ENCODE assay signal across 9 cellular contexts in the genomic region with DNA sequence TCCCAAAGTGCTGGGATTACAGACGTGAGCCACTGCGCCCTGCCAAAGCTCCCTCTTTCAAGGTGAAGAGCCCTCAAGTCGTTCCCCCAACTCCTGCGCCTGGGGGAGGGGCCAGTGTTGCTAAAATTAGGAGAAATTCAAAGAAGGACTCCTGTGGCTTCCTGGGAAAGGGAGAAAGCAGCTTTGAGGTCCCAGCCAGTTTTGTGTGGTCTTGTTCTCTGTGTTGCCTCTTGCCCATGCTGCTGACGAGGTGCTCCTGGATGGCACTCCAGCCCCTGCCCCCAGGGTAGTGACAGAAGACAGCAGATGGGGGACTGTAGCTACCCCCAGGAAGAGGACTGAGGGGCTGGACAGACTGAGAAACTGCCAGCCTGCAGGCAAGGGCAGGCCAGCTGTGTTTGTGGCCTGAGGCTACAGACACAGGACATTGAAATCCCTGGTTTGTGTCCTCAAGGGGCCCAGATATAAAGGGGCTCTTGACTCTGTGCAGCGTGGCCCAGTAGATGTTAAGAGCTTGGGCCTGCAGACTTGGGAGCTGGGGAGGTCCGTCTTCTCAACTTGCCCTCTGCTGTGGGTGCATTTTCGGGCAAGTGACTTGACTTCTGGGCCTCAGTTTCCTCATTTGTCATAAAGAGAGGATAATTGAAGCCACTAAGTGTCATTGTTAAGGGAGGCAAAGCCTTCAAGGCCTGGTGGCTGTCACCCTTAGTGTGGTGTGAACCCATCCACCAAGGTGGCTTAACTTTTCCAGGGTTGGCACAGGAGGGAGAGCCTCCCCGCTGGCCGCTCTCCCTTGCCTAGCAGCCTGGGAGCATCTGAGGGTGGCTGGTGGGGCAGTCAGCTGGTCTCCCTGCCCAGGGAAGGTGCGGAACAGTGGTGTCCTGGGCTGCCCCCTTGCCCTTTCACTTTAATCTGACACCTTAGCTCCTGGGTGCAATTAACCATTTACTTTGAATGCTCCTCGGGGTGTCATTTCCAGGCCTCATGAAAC. TPM values are rescaled to one million over a fixed set of nuclear protein-coding genes. Genes with fewer than 3 reads are reported as not detected.
A peak's percentile ranks its signal among the peaks of the same experiment; 100 is the strongest.
DNase-seq lines count a peak whose midpoint lies in the region; TF ChIP-seq lines count a peak whose summit lies in the region.
"Had no signal": no experiment of that assay in that cellular context is flagged by ENCODE, and none has a peak within 500 bp of the region (broad histone marks: within the 10 kb centered on the region; RNA-seq: fewer than 3 reads in every experiment).

No MANE protein-coding gene starts in this region.

- H3K9me3 ChIP-seq in DOHH2 (ENCODE audit: control insufficient read depth, insufficient read depth, low read length) (no peaks in the 10 kb centered on the region), Karpas-422 (ENCODE audit: low read length) (no peaks in the 10 kb centered on the region), breast epithelium (no peaks in the 10 kb centered on the region), neutrophil (no peaks in the 10 kb centered on the region), GM23248 (ENCODE audit: low read depth) (no peaks in the 10 kb centered on the region), HAP-1 (no peaks in the 10 kb centered on the region; the same call in 1 of the 2 replicates)
- H3K9me3 ChIP-seq: adrenal gland had no signal

- H3K9ac ChIP-seq in Karpas-422 (ENCODE audit: low read length) (no peak overlapping the region), GM23248 (no peak overlapping the region)

- H3K4me1 ChIP-seq in DOHH2 (ENCODE audit: control insufficient read depth, low read length) (peaks cover 74% of the 10 kb centered on the region), Karpas-422 (ENCODE audit: low read length) (peaks cover 50% of the 10 kb centered on the region), breast epithelium (peaks cover 47 to 50% of the 10 kb centered on the region in 2 donors), neutrophil (ENCODE audit: control insufficient read depth in 1 of 2, insufficient read depth in 1 of 2, low read depth in 1 of 2, low read length in 1 of 2) (peaks cover 80 to 83% of the 10 kb centered on the region in 2 experiments), GM23248 (ENCODE audit: insufficient read depth) (peaks cover 18% of the 10 kb centered on the region), HAP-1 (peaks cover 12% of the 10 kb centered on the region)

- intact Hi-C loops in breast epithelium (cut with DNase I; ENCODE audit: low total_unique reads), result no loop called here

- H3K9me2 ChIP-seq in DOHH2 (replicated peaks; ENCODE audit: control insufficient read depth, low read length) (no peaks in the 10 kb centered on the region), Karpas-422 (replicated peaks; ENCODE audit: insufficient read depth, low read length) (no peaks in the 10 kb centered on the region), GM23248 (ENCODE audit: insufficient read depth) (no peaks in the 10 kb centered on the region)

- H3K27me3 ChIP-seq in DOHH2 (ENCODE audit: control insufficient read depth, low read length) (no peaks in the 10 kb centered on the region), Karpas-422 (ENCODE audit: low read length) (no peaks in the 10 kb centered on the region), breast epithelium (no peaks in the 10 kb centered on the region), neutrophil (no peaks in the 10 kb centered on the region), GM23248 (replicated peaks; ENCODE audit: insufficient read depth) (no peaks in the 10 kb centered on the region), HAP-1 (ENCODE audit: low read depth) (no peaks in the 10 kb centered on the region)
- H3K27me3 ChIP-seq: adrenal gland had no signal

- WGBS in GM23248 (ENCODE audit: low coverage in 1 of 2, low lambda C conversion rate in 2 of 2, missing lambda C conversion rate in 2 of 2), 2 experiments, result 91 to 92% methylated on average over 12 of the region's 12 CpGs

- DNase-seq in Karpas-422 (peak; percentile 38), breast epithelium (ENCODE audit: low spot score in 2 of 2) (no peak), GM23248 (no peak), foreskin melanocyte (no peak), NCI-H2227 treated with DMSO at 0.1 percent for 48 hours (lab: John Stamatoyannopoulos, UW) (no peak), HAP-1 (ENCODE audit: low spot score in 2 of 2) (no peak)

- H3K36me3 ChIP-seq in DOHH2 (ENCODE audit: control insufficient read depth, low read length) (peaks cover 51% of the 10 kb centered on the region), Karpas-422 (ENCODE audit: insufficient read depth, low read length) (no peaks in the 10 kb centered on the region), breast epithelium (no peaks in the 10 kb centered on the region), neutrophil (peaks cover 36% of the 10 kb centered on the region), GM23248 (ENCODE audit: low read depth) (no peaks in the 10 kb centered on the region), HAP-1 (replicated peaks) (peaks cover 3% of the 10 kb centered on the region)

- H3F3A ChIP-seq in DOHH2 (ENCODE audit: control insufficient read depth, insufficient read depth), result peaks cover 25% of the 10 kb centered on the region
- peaks cover 3% of the 10 kb centered on the region for H3F3A ChIP-seq in GM23248 (ENCODE audit: insufficient read depth)

- no peaks in the 10 kb centered on the region for H4K20me1 ChIP-seq in DOHH2 (ENCODE audit: control insufficient read depth, insufficient read depth, low read depth, low read length)
- no peaks in the 10 kb centered on the region for H4K20me1 ChIP-seq in Karpas-422 (ENCODE audit: insufficient read depth, low read depth, low read length)
- H4K20me1 ChIP-seq in GM23248 (ENCODE audit: insufficient read depth), result no peaks in the 10 kb centered on the region

- in situ Hi-C loops in GM23248 (cut with MboI) (no loop called here), HAP-1 (cut with MboI; ENCODE audit: low sequenced_read_pairs) (no loop called here)

- TF ChIP-seq CTCF in DOHH2 (IDR thresholded peaks at IDR 0.05; ENCODE audit: low read depth, low read length, poor library complexity, severe bottlenecking) (no peak), breast epithelium (IDR thresholded peaks at IDR 0.05) (no peak), neutrophil (IDR thresholded peaks at IDR 0.05) (no peak)

- H3K27ac ChIP-seq in DOHH2 (ENCODE audit: low read depth, low read length) (peak overlapping the region; percentile 91), Karpas-422 (ENCODE audit: low read length) (no peak overlapping the region), breast epithelium (peak overlapping the region; percentile 84 to 97), neutrophil (peak overlapping the region; percentile 96), GM23248 (no peak overlapping the region; the same call in 1 of the 2 replicates)

- no peak for TF ChIP-seq POLR2A in breast epithelium (IDR thresholded peaks at IDR 0.05)

- H3K4me3 ChIP-seq in DOHH2 (ENCODE audit: low read length), result peak overlapping the region; percentile 88
- H3K4me3 ChIP-seq in Karpas-422 (ENCODE audit: low read length), result no peak overlapping the region
- no peak overlapping the region for H3K4me3 ChIP-seq in breast epithelium
- H3K4me3 ChIP-seq in neutrophil (ENCODE audit: low read depth in 1 of 2, low read length in 1 of 2), result peak overlapping the region; percentile 98 to 99
- H3K4me3 ChIP-seq in GM23248, result no peak overlapping the region
- H3K4me3 ChIP-seq in HAP-1, result no peak overlapping the region
- H3K4me3 ChIP-seq: adrenal gland had no signal

- peaks cover 57% of the 10 kb centered on the region for H3K79me2 ChIP-seq in DOHH2 (ENCODE audit: control insufficient read depth, low read length)
- peaks cover 19% of the 10 kb centered on the region for H3K79me2 ChIP-seq in Karpas-422 (ENCODE audit: low read length)
- H3K79me2 ChIP-seq in GM23248 (ENCODE audit: insufficient read depth), result peaks cover 44% of the 10 kb centered on the region

- peak overlapping the region; percentile 81 for H3K4me2 ChIP-seq in DOHH2 (ENCODE audit: low read length)
- no peak overlapping the region for H3K4me2 ChIP-seq in Karpas-422 (ENCODE audit: low read depth, low read length, poor library complexity, severe bottlenecking)
- no peak overlapping the region for H3K4me2 ChIP-seq in GM23248 (ENCODE audit: unreplicated experiment)

- H2AFZ ChIP-seq in Karpas-422 (ENCODE audit: low read length) (no peak overlapping the region), GM23248 (no peak overlapping the region)

RNA-seq across cellular contexts. Expression of a gene that starts 4.1 kb away (rescaled TPM):
- total RNA-seq in Karpas-422 (2014; rRNA removed; shearing (Covaris generic); ENCODE audit: low replicate concordance), result 22.5 and 46.3 TPM in 2 replicates
- 10 to 100 TPM; 11.1 to 15.1 (median 13.0) TPM for total RNA-seq in breast epithelium
- 5.6 and 6.4 TPM in 2 replicates for total RNA-seq in GM23248 (2014; rRNA removed; shearing (Covaris generic))
- 0.56 and 1.2 TPM in 2 replicates for polyA plus RNA-seq in GM23248 (2016; fragmentation: Nextera tagmentation; extraction: Ambion mirVana)

RNA-seq across cellular contexts. Expression of a gene that starts 29.0 kb away (rescaled TPM):
- not detected in 2 replicates for total RNA-seq in Karpas-422 (2014; rRNA removed; shearing (Covaris generic); ENCODE audit: low replicate concordance)
- total RNA-seq in breast epithelium, result 1 to 10 TPM; 3.1 to 7.8 (median 4.3) TPM
- total RNA-seq in GM23248 (2014; rRNA removed; shearing (Covaris generic)), result 4.0 TPM in 1 of 2 replicates, not detected in the other
- 0.31 TPM in 1 of 2 replicates, not detected in the other for polyA plus RNA-seq in GM23248 (2016; fragmentation: Nextera tagmentation; extraction: Ambion mirVana)

RNA-seq across cellular contexts. Expression of a gene that starts 38.8 kb away (rescaled TPM):
- 3.1 and 3.7 TPM in 2 replicates for total RNA-seq in Karpas-422 (2014; rRNA removed; shearing (Covaris generic); ENCODE audit: low replicate concordance)
- 1 to 10 TPM; 3.0 to 4.3 (median 3.8) TPM for total RNA-seq in breast epithelium
- 3.7 and 4.0 TPM in 2 replicates for total RNA-seq in GM23248 (2014; rRNA removed; shearing (Covaris generic))
- polyA plus RNA-seq in GM23248 (2016; fragmentation: Nextera tagmentation; extraction: Ambion mirVana), result 1.3 and 1.5 TPM in 2 replicates

Comparison
In these comparisons a context has a peak if more than half of its experiments do, and no peak if none do; other contexts are left out.
1. H3K27ac ChIP-seq: peak in DOHH2 (single experiment), breast epithelium (2 of 2) and neutrophil (single experiment); none in Karpas-422 (single experiment) and GM23248 (single experiment).
2. H3K4me3 ChIP-seq: peak in DOHH2 (single experiment) and neutrophil (2 of 2); none in Karpas-422 (single experiment), breast epithelium (0 of 3), GM23248 (single experiment) and HAP-1 (single experiment).